ENCODE assay signal across 8 cellular contexts in genomic region chr9:110623462-110624025, GRCh38. TPM values are rescaled to one million over a fixed set of nuclear protein-coding genes. Genes with fewer than 3 reads are reported as not detected.
DNase-seq lines count a peak whose midpoint lies in the region; ATAC-seq, FAIRE-seq and TF ChIP-seq lines count a peak whose summit lies in the region.

No MANE protein-coding gene starts in this region.

- ATAC-seq in HG03175 (IDR thresholded peaks at IDR 0.05; ENCODE audit: unreplicated experiment) (no peak), GM21528 (IDR thresholded peaks at IDR 0.05; ENCODE audit: low FRiP score, unreplicated experiment) (no peak)

- H3K9me3 ChIP-seq in PC-9 (ENCODE audit: insufficient read depth, low read depth), result no peaks in the 10 kb centered on the region

- H3K36me3 ChIP-seq in PC-9 (ENCODE audit: low read depth), result no peaks in the 10 kb centered on the region

- H3K79me2 ChIP-seq in PC-9 (ENCODE audit: low read depth), result no peaks in the 10 kb centered on the region

- BruUV-seq in PC-9 (replicated peaks; lab: Mats Ljungman, UMichigan), result no TSS peak

- peak; percentile 89 for FAIRE-seq in endometrium (lab: Jason Lieb, UNC)

- no peak overlapping the region for H3K4me2 ChIP-seq in PC-9

- H3K27me3 ChIP-seq in PC-9 (ENCODE audit: insufficient read depth, low read depth), result no peaks in the 10 kb centered on the region

- DNase-seq in EH (ENCODE audit: low read depth), result peak; percentile 71
- peak; percentile 40 for DNase-seq in Jurkat, Clone E6-1 (ENCODE audit: low read depth, low spot score)
- DNase-seq in PC-9, result peak; percentile 48 to 58
- peak; percentile 72 for DNase-seq in myocyte (ENCODE audit: low read depth)

- no peaks in the 10 kb centered on the region for H4K20me1 ChIP-seq in PC-9 (ENCODE audit: insufficient read depth)

- CTCF ChIA-PET in PC-9 (lab: Charles Lee), result interaction anchor here (0.6 to 2.0 kb wide), 4 partner anchors 76 to 367 kb away, joined by 3 to 10 read pairs (median 6); partner anchors contain the start of gene TXN

- no peak overlapping the region for H3K27ac ChIP-seq in 22Rv1
- H3K27ac ChIP-seq in PC-9, result no peak overlapping the region

- TF ChIP-seq CTCF in 22Rv1 (IDR thresholded peaks at IDR 0.05), result peak; percentile 82
- TF ChIP-seq CTCF in PC-9 (conservative IDR thresholded peaks at IDR 0.05), result peak; percentile 87

- H3K4me3 ChIP-seq in Jurkat, Clone E6-1 (ENCODE audit: low read length), result no peak overlapping the region
- no peak overlapping the region for H3K4me3 ChIP-seq in PC-9

- no peaks in the 10 kb centered on the region for H3K4me1 ChIP-seq in PC-9 (replicated peaks; ENCODE audit: insufficient read depth)

- intact Hi-C loops in PC-9 (cut with micrococcal nuclease; ENCODE audit: unreplicated experiment), result loop anchor here (1.0 to 5.0 kb wide), 9 partner anchors 43 to 720 kb away; partner anchors contain the start of gene TXN

- H2AFZ ChIP-seq in PC-9, result no peak overlapping the region

- POLR2A ChIA-PET in PC-9 (lab: Charles Lee; ENCODE audit: unreplicated experiment), result interaction anchor here (0.7 to 1.0 kb wide), 2 partner anchors 367 to 902 kb away, joined by 3 to 21 read pairs; partner anchors contain the start of gene TXN

- H3K9me2 ChIP-seq in PC-9 (ENCODE audit: insufficient read depth), result no peaks in the 10 kb centered on the region

- no peaks in the 10 kb centered on the region for H3F3A ChIP-seq in PC-9 (ENCODE audit: insufficient read depth, low read depth)

RNA-seq across cellular contexts. Expression of gene SVEP1, which starts 44.0 kb away (rescaled TPM):
- not detected for polyA plus RNA-seq in Jurkat, Clone E6-1 (2012; ENCODE audit: insufficient read depth, insufficient read length)
- 2.9 and 3.3 TPM in 2 replicates for total RNA-seq in PC-9 (2021)
- total RNA-seq in myocyte, result 3.6 and 5.0 TPM in 2 replicates
- 1.9 TPM for polyA plus RNA-seq in myocyte (2012)

RNA-seq across cellular contexts. Expression of gene MUSK, which starts 45.0 kb away (rescaled TPM):
- not detected for polyA plus RNA-seq in Jurkat, Clone E6-1 (2012; ENCODE audit: insufficient read depth, insufficient read length)
- total RNA-seq in PC-9 (2021), result not detected in 2 replicates
- total RNA-seq in myocyte, result 124 and 139 TPM in 2 replicates
- polyA plus RNA-seq in myocyte (2012), result 13.5 TPM

Comparison
In these comparisons a context has a peak if more than half of its experiments do, and no peak if none do; other contexts are left out.
1. RNA of gene MUSK, which starts 45.0 kb away (total RNA-seq): 124 to 139 TPM in myocyte; not detected in PC-9; every median in the first group is over 100 times any median in the second.
2. Peak in every context shown above with its lines, with median percentiles within 50 percentile points of each other: DNase-seq.